ENCODE assay signal across 10 cellular contexts in genomic region chr1:246527402-246528088, GRCh38. TPM values are rescaled to one million over a fixed set of nuclear protein-coding genes. Genes with fewer than 3 reads are reported as not detected.
DNase-seq lines count a peak whose midpoint lies in the region; ATAC-seq and TF ChIP-seq lines count a peak whose summit lies in the region.
"Had no signal": no experiment of that assay in that cellular context is flagged by ENCODE, and none has a peak within 500 bp of the region (broad histone marks: within the 10 kb centered on the region; RNA-seq: fewer than 3 reads in every experiment).

No MANE protein-coding gene starts in this region.

- no peak overlapping the region for H3K4me2 ChIP-seq in OCI-LY3 (ENCODE audit: low read length)

- H3K27me3 Mint-ChIP-seq in activated T-cell treated with anti-CD3 and anti-CD28 coated beads, Interleukin-2, amount 50 U/mL, for 4 hours (ENCODE audit: low read depth) = no peaks in the 10 kb centered on the region
- H3K27me3 Mint-ChIP-seq: dendritic cell treated with granulocyte-macrophage colony-stimulating factor and Interleukin-4, amounts not matched to agents 40 ng/mL and 50 ng/mL, for 4 days had no signal

- peak; percentile 57 for ATAC-seq in GM21528 (IDR thresholded peaks at IDR 0.05; ENCODE audit: low FRiP score, unreplicated experiment)
- no peak for ATAC-seq in activated T-cell treated with anti-CD3 and anti-CD28 coated beads, Interleukin-2, amount 50 U/mL, for 4 hours

- no peak overlapping the region for H3K4me3 ChIP-seq in OCI-LY3 (ENCODE audit: low read length)
- H3K4me3 ChIP-seq in colonic mucosa = no peak overlapping the region
- H3K4me3 ChIP-seq: tibial artery had no signal

- H3K36me3 Mint-ChIP-seq in activated T-cell treated with anti-CD3 and anti-CD28 coated beads, Interleukin-2, amount 50 U/mL, for 4 hours (ENCODE audit: insufficient read depth) = no peaks in the 10 kb centered on the region

- H3K36me3 ChIP-seq in OCI-LY3 (replicated peaks; ENCODE audit: low read depth, low read length) (no peaks in the 10 kb centered on the region), colonic mucosa (no peaks in the 10 kb centered on the region)
- H3K36me3 ChIP-seq: tibial artery had no signal

- intact Hi-C loops in colonic mucosa (cut with DNase I) = no loop called here

- peak overlapping the region; percentile 39; the same call in 1 of the 2 replicates for H2AFZ ChIP-seq in OCI-LY3 (ENCODE audit: low read depth, low read length)

- DNase-seq in GDM1 (lab: John Stamatoyannopoulos, UW) (peak; percentile 10), kidney tubule cell (ENCODE audit: low spot score) (peak; percentile 43), hippocampal formation (lab: John Stamatoyannopoulos, UW) (no peak), colonic mucosa (no peak), SIG-M5 (lab: John Stamatoyannopoulos, UW) (no peak)
- no peak for DNase-seq in activated T-cell treated with anti-CD3 and anti-CD28 coated beads, Interleukin-2, amount 50 U/mL, for 4 hours
- DNase-seq: tibial artery had no signal

- 0 out of 2 replicates have a peak, but pooled peaks cover 4% of the 10 kb centered on the region for H3K4me1 ChIP-seq in OCI-LY3 (ENCODE audit: low read length)
- H3K4me1 ChIP-seq in colonic mucosa = no peaks in the 10 kb centered on the region
- H3K4me1 ChIP-seq: tibial artery had no signal

- H3K9ac ChIP-seq in OCI-LY3 (ENCODE audit: low read length) (no peak overlapping the region), colonic mucosa (ENCODE audit: low read depth in 2 of 2, low read length in 2 of 2) (no peak overlapping the region)

- H3K9me3 Mint-ChIP-seq in activated T-cell treated with anti-CD3 and anti-CD28 coated beads, Interleukin-2, amount 50 U/mL, for 4 hours = peaks cover 12% of the 10 kb centered on the region

- TF ChIP-seq CTCF in OCI-LY3 (IDR thresholded peaks at IDR 0.05; ENCODE audit: low read depth, low read length) (no peak), colonic mucosa (IDR thresholded peaks at IDR 0.05) (no peak)

- no peak overlapping the region for H3K27ac ChIP-seq in OCI-LY3 (ENCODE audit: low read length)
- H3K27ac ChIP-seq in colonic mucosa = no peak overlapping the region
- H3K27ac ChIP-seq: tibial artery had no signal

- H3K9me3 ChIP-seq in OCI-LY3 (ENCODE audit: insufficient read depth, low read length) = peaks cover 3% of the 10 kb centered on the region; the same call in 1 of the 2 replicates
- no peaks in the 10 kb centered on the region for H3K9me3 ChIP-seq in colonic mucosa

- H3K79me2 ChIP-seq in OCI-LY3 (ENCODE audit: low read length) = no peaks in the 10 kb centered on the region

- H3K4me1 Mint-ChIP-seq in activated T-cell treated with anti-CD3 and anti-CD28 coated beads, Interleukin-2, amount 50 U/mL, for 4 hours (ENCODE audit: low read depth) = peaks cover 7% of the 10 kb centered on the region

- no peak overlapping the region for H3K4me3 Mint-ChIP-seq in activated T-cell treated with anti-CD3 and anti-CD28 coated beads, Interleukin-2, amount 50 U/mL, for 4 hours
- H3K4me3 Mint-ChIP-seq: dendritic cell treated with granulocyte-macrophage colony-stimulating factor and Interleukin-4, amounts not matched to agents 40 ng/mL and 50 ng/mL, for 4 days had no signal

- no peaks in the 10 kb centered on the region for H3K27me3 ChIP-seq in OCI-LY3 (ENCODE audit: low read depth, low read length)
- no peaks in the 10 kb centered on the region for H3K27me3 ChIP-seq in colonic mucosa
- H3K27me3 ChIP-seq: tibial artery had no signal

- no peaks in the 10 kb centered on the region for H4K20me1 ChIP-seq in OCI-LY3 (ENCODE audit: insufficient read depth, low read length)

RNA-seq across cellular contexts. Expression of gene SMYD3, which starts 20.5 kb away (rescaled TPM):
- 10 to 100 TPM; 16.2 to 16.4 TPM for total RNA-seq in colonic mucosa
- total RNA-seq in activated T-cell treated with anti-CD3 and anti-CD28 coated beads, Interleukin-2, amount 50 U/mL, for 4 hours = 10 to 100 TPM; 10.7 to 13.0 (median 11.9) TPM

RNA-seq across cellular contexts. Expression of gene TFB2M, which starts 38.5 kb away (rescaled TPM):
- total RNA-seq in colonic mucosa = 10 to 100 TPM; 11.3 to 14.0 TPM
- 10 to 100 TPM; 41.7 to 45.8 (median 42.8) TPM for total RNA-seq in activated T-cell treated with anti-CD3 and anti-CD28 coated beads, Interleukin-2, amount 50 U/mL, for 4 hours

RNA-seq across cellular contexts. Expression of gene CNST, which starts 38.7 kb away (rescaled TPM):
- 10 to 100 TPM; 20.9 to 43.1 TPM for total RNA-seq in colonic mucosa
- total RNA-seq in activated T-cell treated with anti-CD3 and anti-CD28 coated beads, Interleukin-2, amount 50 U/mL, for 4 hours = 10 to 100 TPM; 32.1 to 33.5 (median 32.3) TPM

Comparison
In these comparisons a context has a peak if more than half of its experiments do, and no peak if none do; other contexts are left out.
1. DNase-seq: peak in GDM1 (single experiment) and kidney tubule cell (single experiment); none in hippocampal formation (0 of 2), colonic mucosa (single experiment), SIG-M5 (single experiment) and activated T-cell treated with anti-CD3 and anti-CD28 coated beads, Interleukin-2, amount 50 U/mL, for 4 hours (single experiment).